ENCODE assay signal across 7 cellular contexts in genomic region chr10:11612004-11613001, GRCh38. TPM values are rescaled to one million over a fixed set of nuclear protein-coding genes. Genes with fewer than 3 reads are reported as not detected.
A peak's percentile ranks its signal among the peaks of the same experiment; 100 is the strongest.
DNase-seq lines count a peak whose midpoint lies in the region; ATAC-seq and TF ChIP-seq lines count a peak whose summit lies in the region.

No MANE protein-coding gene starts in this region.

- no peaks in the 10 kb centered on the region for H3K27me3 Mint-ChIP-seq in memory B cell
- no peaks in the 10 kb centered on the region for H3K27me3 Mint-ChIP-seq in type B pancreatic cell

- TF ChIP-seq CTCF in type B pancreatic cell (conservative IDR thresholded peaks at IDR 0.05): no peak

- H3K9me3 Mint-ChIP-seq in memory B cell (no peaks in the 10 kb centered on the region), type B pancreatic cell (no peaks in the 10 kb centered on the region)

- peak; percentile 37 to 58 for DNase-seq in NOMO-1 (lab: John Stamatoyannopoulos, UW; ENCODE audit: unreplicated experiment in 2 of 2)
- peak; percentile 14 for DNase-seq in cerebellum (ENCODE audit: low spot score)
- DNase-seq in memory B cell (ENCODE audit: low spot score in 2 of 2): no peak
- no peak for DNase-seq in type B pancreatic cell (ENCODE audit: extremely low spot score, unreplicated experiment)

- peak overlapping the region; percentile 91 for H3K4me3 Mint-ChIP-seq in memory B cell
- peak overlapping the region; percentile 93 for H3K4me3 Mint-ChIP-seq in type B pancreatic cell

- ATAC-seq in GM19467 (IDR thresholded peaks at IDR 0.05; ENCODE audit: unreplicated experiment) (peak; percentile 2), memory B cell (ENCODE audit: low read depth) (peak; percentile 30), HG02642 (IDR thresholded peaks at IDR 0.05; ENCODE audit: poor library complexity, unreplicated experiment) (no peak), HG03196 (IDR thresholded peaks at IDR 0.05; ENCODE audit: unreplicated experiment) (no peak)

- peaks cover 27% of the 10 kb centered on the region for H3K4me1 Mint-ChIP-seq in memory B cell
- H3K4me1 Mint-ChIP-seq in type B pancreatic cell (ENCODE audit: unreplicated experiment): peaks cover 33% of the 10 kb centered on the region

- H3K27ac Mint-ChIP-seq in memory B cell (peak overlapping the region; percentile 94), type B pancreatic cell (peak overlapping the region; percentile 95)

- H3K36me3 Mint-ChIP-seq in memory B cell (no peaks in the 10 kb centered on the region), type B pancreatic cell (no peaks in the 10 kb centered on the region)

RNA-seq across cellular contexts. Expression of gene USP6NL, which starts 0.9 kb away (rescaled TPM):
- total RNA-seq in cerebellum: 26.0 TPM
- total RNA-seq in type B pancreatic cell (ENCODE audit: low replicate concordance): 29.6 and 33.3 TPM in 2 replicates

Comparison
In these comparisons a context has a peak if more than half of its experiments do, and no peak if none do; other contexts are left out.
1. ATAC-seq: peak in GM19467 (single experiment) and memory B cell (single experiment); none in HG02642 (single experiment) and HG03196 (single experiment).
2. DNase-seq: peak in NOMO-1 (2 of 2) and cerebellum (single experiment); none in memory B cell (0 of 2) and type B pancreatic cell (single experiment).